ENCODE assay signal across 13 cellular contexts in genomic region chr2:108614043-108614435, GRCh38.
DNase-seq lines count a peak whose midpoint lies in the region; ATAC-seq and TF ChIP-seq lines count a peak whose summit lies in the region.
"Had no signal": no experiment of that assay in that cellular context is flagged by ENCODE, and none has a peak within 500 bp of the region (broad histone marks: within the 10 kb centered on the region; RNA-seq: fewer than 3 reads in every experiment).

No MANE protein-coding gene starts in this region.

- H3K4me1 ChIP-seq in SJCRH30, result peaks cover 22% of the 10 kb centered on the region

- H3K36me3 ChIP-seq in SJCRH30, result no peaks in the 10 kb centered on the region
- H3K36me3 ChIP-seq: right atrium auricular region, transverse colon, WERI-Rb-1 had no signal

- no peak for ATAC-seq in central memory CD8-positive, alpha-beta T cell (replicated peaks; ENCODE audit: extremely low read depth, poor library complexity, severe bottlenecking)
- ATAC-seq in GM19463 (IDR thresholded peaks at IDR 0.05; ENCODE audit: unreplicated experiment), result no peak
- ATAC-seq in GM18511 (IDR thresholded peaks at IDR 0.05; ENCODE audit: unreplicated experiment), result no peak

- no peak overlapping the region for H3K4me3 ChIP-seq in SJCRH30
- H3K4me3 ChIP-seq: heart left ventricle, right atrium auricular region, transverse colon had no signal

- DNase-seq in Calu3, result no peak
- DNase-seq in NCI-H2029 treated with DMSO at 0.1 percent for 48 hours (lab: John Stamatoyannopoulos, UW), result peak; percentile 40
- DNase-seq in central memory CD8-positive, alpha-beta T cell (ENCODE audit: low spot score in 2 of 2), result no peak
- no peak for DNase-seq in neural crest cell (ENCODE audit: low read depth, low spot score)
- DNase-seq in SJCRH30, result no peak
- DNase-seq: DMS79 treated with DMSO at 0.1 percent for 48 hours, heart left ventricle, NCI-H187, transverse colon, WERI-Rb-1 had no signal

- no TSS peak for BruUV-seq in Calu3 (replicated peaks; lab: Mats Ljungman, UMichigan)

- H3K4me1 Mint-ChIP-seq in Calu3 (ENCODE audit: low read depth, unreplicated experiment) (peaks cover 72% of the 10 kb centered on the region), neural crest cell (peaks cover 51% of the 10 kb centered on the region)
- peaks cover 73% of the 10 kb centered on the region for H3K4me1 Mint-ChIP-seq in central memory CD8-positive, alpha-beta T cell

- no peak for TF ChIP-seq CTCF in Calu3 (IDR thresholded peaks at IDR 0.05; ENCODE audit: unreplicated experiment)
- TF ChIP-seq CTCF in neural crest cell (conservative IDR thresholded peaks at IDR 0.05), result no peak

- H3K27me3 ChIP-seq in SJCRH30, result no peaks in the 10 kb centered on the region
- H3K27me3 ChIP-seq: heart left ventricle, right atrium auricular region, transverse colon had no signal

- H3K36me3 Mint-ChIP-seq in Calu3 (ENCODE audit: insufficient read depth, unreplicated experiment) (peaks cover 10% of the 10 kb centered on the region), neural crest cell (ENCODE audit: low read depth) (no peaks in the 10 kb centered on the region)
- H3K36me3 Mint-ChIP-seq in central memory CD8-positive, alpha-beta T cell (ENCODE audit: insufficient read depth), result peaks cover 10% of the 10 kb centered on the region

- H3K9me3 Mint-ChIP-seq in Calu3 (ENCODE audit: low read depth, unreplicated experiment) (no peaks in the 10 kb centered on the region), neural crest cell (no peaks in the 10 kb centered on the region)
- no peaks in the 10 kb centered on the region for H3K9me3 Mint-ChIP-seq in central memory CD8-positive, alpha-beta T cell

- CTCF ChIA-PET in Calu3 (lab: Charles Lee), result interaction anchor here (0.8 to 1.5 kb wide), 3 partner anchors 22 to 26 kb away, joined by 3 to 7 read pairs (median 5); no protein-coding TSS in a partner anchor

- H3K27ac ChIP-seq in SJCRH30, result no peak overlapping the region
- H3K27ac ChIP-seq: heart left ventricle, WERI-Rb-1 had no signal

- peak overlapping the region; percentile 80 for H3K27ac Mint-ChIP-seq in Calu3 (ENCODE audit: unreplicated experiment)
- peak overlapping the region; percentile 97 for H3K27ac Mint-ChIP-seq in central memory CD8-positive, alpha-beta T cell (ENCODE audit: low read depth)
- peak overlapping the region; percentile 63 for H3K27ac Mint-ChIP-seq in neural crest cell (ENCODE audit: unreplicated experiment)

- H3K4me3 Mint-ChIP-seq in Calu3 (ENCODE audit: low read depth, unreplicated experiment) (no peak overlapping the region), neural crest cell (no peak overlapping the region)
- peak overlapping the region; percentile 8 for H3K4me3 Mint-ChIP-seq in central memory CD8-positive, alpha-beta T cell

- no peaks in the 10 kb centered on the region for H3K9me3 ChIP-seq in SJCRH30 (replicated peaks)
- H3K9me3 ChIP-seq: heart left ventricle, right atrium auricular region, transverse colon had no signal

- intact Hi-C loops in Calu3 (cut with micrococcal nuclease; ENCODE audit: unreplicated experiment), result no loop called here

- H3K27me3 Mint-ChIP-seq in Calu3 (ENCODE audit: unreplicated experiment) (no peaks in the 10 kb centered on the region), neural crest cell (ENCODE audit: low read depth) (no peaks in the 10 kb centered on the region)
- no peaks in the 10 kb centered on the region for H3K27me3 Mint-ChIP-seq in central memory CD8-positive, alpha-beta T cell
